Comparison of ENCODE assay signal across 11 cellular contexts in the genomic region with DNA sequence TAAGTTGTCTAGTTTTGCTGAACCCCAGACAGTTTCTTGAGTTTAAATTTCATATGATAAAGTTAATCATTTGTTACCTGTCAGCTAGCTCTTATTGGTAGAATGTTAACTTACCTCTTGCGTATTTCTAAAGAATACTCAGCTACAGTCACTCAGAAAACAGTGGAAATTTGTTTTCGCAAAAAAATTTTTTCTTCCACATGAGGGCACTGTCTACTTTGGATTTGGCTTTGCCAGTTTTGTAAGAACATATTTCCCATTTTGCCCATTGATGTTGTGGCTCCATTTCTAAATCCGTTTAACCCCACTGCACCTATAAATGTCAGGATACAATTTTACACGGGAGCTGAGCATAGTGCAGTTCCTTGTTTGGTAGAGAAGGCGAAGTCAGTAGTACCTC. TPM values are rescaled to one million over a fixed set of nuclear protein-coding genes. Genes with fewer than 3 reads are reported as not detected.
DNase-seq lines count a peak whose midpoint lies in the region; ATAC-seq and TF ChIP-seq lines count a peak whose summit lies in the region.
"Had no signal": no experiment of that assay in that cellular context is flagged by ENCODE, and none has a peak within 500 bp of the region (broad histone marks: within the 10 kb centered on the region; RNA-seq: fewer than 3 reads in every experiment).

No MANE protein-coding gene starts in this region.

- CTCF ChIA-PET in WTC11 (lab: Charles Lee) = interaction anchor here (0.6 to 1.2 kb wide), 8 partner anchors 8 to 1044 kb away, joined by 3 read pairs; partner anchors contain the start of gene GCFC2

- H3K4me3 ChIP-seq in retinal pigment epithelial cell (ENCODE audit: low read length) = no peak overlapping the region
- H3K4me3 ChIP-seq: breast epithelium, skin epidermis had no signal

- POLR2A ChIA-PET in naive thymus-derived CD8-positive, alpha-beta T cell (lab: Charles Lee) = no interaction called here
- POLR2A ChIA-PET in WTC11 (lab: Charles Lee) = no interaction called here

- H3K36me3 Mint-ChIP-seq in endothelial cell (ENCODE audit: low read depth, unreplicated experiment) (no peaks in the 10 kb centered on the region), WTC11 (no peaks in the 10 kb centered on the region)
- peaks cover 0 to 3% (median 0%) of the 10 kb centered on the region in 3 donors for H3K36me3 Mint-ChIP-seq in naive thymus-derived CD8-positive, alpha-beta T cell

- H3K27ac Mint-ChIP-seq in endothelial cell (ENCODE audit: unreplicated experiment) = no peak overlapping the region
- no peak overlapping the region for H3K27ac Mint-ChIP-seq in naive thymus-derived CD8-positive, alpha-beta T cell
- no peak overlapping the region for H3K27ac Mint-ChIP-seq in WTC11
- H3K27ac Mint-ChIP-seq: activated CD4-positive, alpha-beta T cell treated with anti-CD3 and anti-CD28 coated beads, Interleukin-2, amount 10 ng/mL, durations not matched to agents 7 days and 5 days had no signal

- ATAC-seq in naive thymus-derived CD8-positive, alpha-beta T cell = no peak
- no peak for ATAC-seq in WTC11

- DNase-seq in NCI-H748 (lab: John Stamatoyannopoulos, UW; ENCODE audit: unreplicated experiment) (peak; percentile 16), NCI-H748 treated with DMSO at 0.1 percent for 48 hours (lab: John Stamatoyannopoulos, UW) (no peak), NCI-H2227 (lab: John Stamatoyannopoulos, UW; ENCODE audit: unreplicated experiment) (peak; percentile 50), endothelial cell (ENCODE audit: low spot score) (peak; percentile 15), retinal pigment epithelial cell (ENCODE audit: low read depth) (no peak), WTC11 (ENCODE audit: low spot score) (no peak), cerebellum (ENCODE audit: low spot score) (no peak)
- no peak for DNase-seq in naive thymus-derived CD8-positive, alpha-beta T cell
- DNase-seq: activated CD4-positive, alpha-beta T cell treated with anti-CD3 and anti-CD28 coated beads, Interleukin-2, amount 10 ng/mL, durations not matched to agents 7 days and 5 days had no signal

- H3K27me3 Mint-ChIP-seq in endothelial cell (ENCODE audit: unreplicated experiment) (peaks cover 3% of the 10 kb centered on the region), WTC11 (ENCODE audit: low read depth) (no peaks in the 10 kb centered on the region)
- H3K27me3 Mint-ChIP-seq in naive thymus-derived CD8-positive, alpha-beta T cell = peaks cover 13 to 28% (median 18%) of the 10 kb centered on the region in 5 donors

- no peaks in the 10 kb centered on the region for H3K4me1 Mint-ChIP-seq in endothelial cell (ENCODE audit: unreplicated experiment)
- peaks cover 0 to 2% (median 0%) of the 10 kb centered on the region in 4 donors for H3K4me1 Mint-ChIP-seq in naive thymus-derived CD8-positive, alpha-beta T cell
- no peaks in the 10 kb centered on the region for H3K4me1 Mint-ChIP-seq in WTC11
- H3K4me1 Mint-ChIP-seq: activated CD4-positive, alpha-beta T cell treated with anti-CD3 and anti-CD28 coated beads, Interleukin-2, amount 10 ng/mL, durations not matched to agents 7 days and 5 days had no signal

- TF ChIP-seq CTCF in endothelial cell (IDR thresholded peaks at IDR 0.05; ENCODE audit: unreplicated experiment) (no peak), retinal pigment epithelial cell (conservative IDR thresholded peaks at IDR 0.05; ENCODE audit: low read depth, low read length) (peak; percentile 51), WTC11 (IDR thresholded peaks at IDR 0.05) (no peak)

- H3K9me3 Mint-ChIP-seq in endothelial cell (ENCODE audit: unreplicated experiment) (no peaks in the 10 kb centered on the region), WTC11 (peaks cover 9% of the 10 kb centered on the region; the same call in 1 of the 2 replicates)
- H3K9me3 Mint-ChIP-seq in naive thymus-derived CD8-positive, alpha-beta T cell = peaks cover 0 to 3% (median 0%) of the 10 kb centered on the region in 9 donors
- H3K9me3 Mint-ChIP-seq: activated CD4-positive, alpha-beta T cell treated with anti-CD3 and anti-CD28 coated beads, Interleukin-2, amount 10 ng/mL, durations not matched to agents 7 days and 5 days had no signal

- H3K4me3 Mint-ChIP-seq in endothelial cell (ENCODE audit: unreplicated experiment) = no peak overlapping the region
- H3K4me3 Mint-ChIP-seq in naive thymus-derived CD8-positive, alpha-beta T cell = no peak overlapping the region
- H3K4me3 Mint-ChIP-seq in WTC11 = no peak overlapping the region
- H3K4me3 Mint-ChIP-seq: activated CD4-positive, alpha-beta T cell treated with anti-CD3 and anti-CD28 coated beads, Interleukin-2, amount 10 ng/mL, durations not matched to agents 7 days and 5 days had no signal

TF ChIP-seq in WTC11, 78 proteins besides CTCF, POLR2A, EP300 and RAD21:
- TF ChIP-seq USF2 (CRISPR knock-in tag; IDR thresholded peaks at IDR 0.05) = no peak
- no peak for TF ChIP-seq ZNF396 (CRISPR knock-in tag; IDR thresholded peaks at IDR 0.05; ENCODE audit: borderline replicate concordance)
- TF ChIP-seq, protein P1, sequence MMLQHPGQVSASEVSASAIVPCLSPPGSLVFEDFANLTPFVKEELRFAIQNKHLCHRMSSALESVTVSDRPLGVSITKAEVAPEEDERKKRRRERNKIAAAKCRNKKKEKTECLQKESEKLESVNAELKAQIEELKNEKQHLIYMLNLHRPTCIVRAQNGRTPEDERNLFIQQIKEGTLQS (CRISPR knock-in tag; conservative IDR thresholded peaks at IDR 0.05) = no peak
- TF ChIP-seq ZNF121 (CRISPR knock-in tag; IDR thresholded peaks at IDR 0.05) = no peak
- TF ChIP-seq JAZF1 (CRISPR knock-in tag; IDR thresholded peaks at IDR 0.05) = no peak
- no peak for TF ChIP-seq CREB1 (CRISPR knock-in tag; IDR thresholded peaks at IDR 0.05)
- no peak for TF ChIP-seq KAT7 (CRISPR knock-in tag; IDR thresholded peaks at IDR 0.05; ENCODE audit: borderline replicate concordance)
- no peak for TF ChIP-seq ZBTB21 (CRISPR knock-in tag; IDR thresholded peaks at IDR 0.05; ENCODE audit: borderline replicate concordance)

RNA-seq across cellular contexts. Expression of gene GCFC2, which starts 19.1 kb away (rescaled TPM):
- total RNA-seq in endothelial cell (ENCODE audit: unreplicated experiment) = 13.0 TPM
- 10 to 100 TPM; 27.1 to 41.0 TPM for total RNA-seq in naive thymus-derived CD8-positive, alpha-beta T cell
- 10 to 100 TPM; 29.9 to 38.8 (median 34.5) TPM for polyA plus RNA-seq in naive thymus-derived CD8-positive, alpha-beta T cell
- 12.5 to 16.4 TPM (median 14.4 TPM) in 3 replicates for total RNA-seq in WTC11 (2021)
- total RNA-seq in cerebellum = 22.0 TPM

Comparison
In these comparisons a context has a peak if more than half of its experiments do, and no peak if none do; other contexts are left out.
1. DNase-seq: peak in NCI-H748 (single experiment), NCI-H2227 (single experiment) and endothelial cell (single experiment); none in NCI-H748 treated with DMSO at 0.1 percent for 48 hours (single experiment), retinal pigment epithelial cell (single experiment), naive thymus-derived CD8-positive, alpha-beta T cell (0 of 10), WTC11 (single experiment) and cerebellum (single experiment).